Comparison of ENCODE assay signal across 1 cellular context in the genomic region with DNA sequence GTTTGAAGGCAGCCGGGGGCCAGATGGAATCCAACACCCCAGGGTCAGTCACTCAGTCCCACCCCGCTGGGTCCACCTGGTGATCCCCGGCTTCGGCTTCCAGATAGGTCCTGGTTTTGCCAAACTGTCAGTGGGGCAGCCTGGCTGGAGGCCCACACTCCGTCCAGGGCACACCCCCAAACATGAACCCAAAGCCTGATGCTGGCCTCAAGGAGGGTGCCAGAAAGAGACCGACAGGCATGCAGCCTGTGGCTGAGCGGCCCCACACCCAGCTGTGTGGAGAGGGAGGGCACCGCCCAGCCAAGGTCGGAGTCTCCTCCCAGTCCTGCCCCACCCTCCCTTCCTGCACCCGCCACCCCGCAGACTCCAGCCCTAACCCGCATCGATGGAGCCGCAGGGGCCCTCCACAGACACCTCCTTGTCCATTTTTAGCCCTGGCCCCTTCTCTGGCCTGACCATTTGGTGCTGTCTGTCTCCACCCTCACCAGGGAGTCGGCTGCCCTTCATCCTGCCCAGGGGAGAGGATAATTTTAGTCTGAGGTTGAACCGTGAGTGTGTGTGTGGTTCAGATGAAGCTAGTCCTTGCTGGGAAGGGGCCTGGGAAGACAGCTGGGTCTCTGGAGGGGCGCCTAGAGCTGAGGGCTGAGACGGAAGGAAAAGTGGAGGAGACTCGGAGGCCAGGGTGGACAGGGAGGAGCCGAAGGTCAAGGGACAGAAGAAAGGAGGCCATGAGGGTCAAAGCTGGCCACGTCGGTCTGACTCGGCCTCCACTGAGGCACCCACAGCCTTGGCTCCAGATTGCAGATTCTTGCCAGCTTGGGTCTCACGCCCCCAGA.
TF ChIP-seq lines count a peak whose summit lies in the region.

No MANE protein-coding gene starts in this region.

TF ChIP-seq in HEK293, 187 proteins besides CTCF, POLR2A, EP300 and RAD21 (continued from another document):
- no peak for TF ChIP-seq ZNF571 (tag by site-specific recombination; IDR thresholded peaks at IDR 0.05)
- peak; percentile 32; the same call in 1 of the 2 replicates for TF ChIP-seq GLIS2 (tag by site-specific recombination; IDR thresholded peaks at IDR 0.05)
- TF ChIP-seq, protein P1, sequence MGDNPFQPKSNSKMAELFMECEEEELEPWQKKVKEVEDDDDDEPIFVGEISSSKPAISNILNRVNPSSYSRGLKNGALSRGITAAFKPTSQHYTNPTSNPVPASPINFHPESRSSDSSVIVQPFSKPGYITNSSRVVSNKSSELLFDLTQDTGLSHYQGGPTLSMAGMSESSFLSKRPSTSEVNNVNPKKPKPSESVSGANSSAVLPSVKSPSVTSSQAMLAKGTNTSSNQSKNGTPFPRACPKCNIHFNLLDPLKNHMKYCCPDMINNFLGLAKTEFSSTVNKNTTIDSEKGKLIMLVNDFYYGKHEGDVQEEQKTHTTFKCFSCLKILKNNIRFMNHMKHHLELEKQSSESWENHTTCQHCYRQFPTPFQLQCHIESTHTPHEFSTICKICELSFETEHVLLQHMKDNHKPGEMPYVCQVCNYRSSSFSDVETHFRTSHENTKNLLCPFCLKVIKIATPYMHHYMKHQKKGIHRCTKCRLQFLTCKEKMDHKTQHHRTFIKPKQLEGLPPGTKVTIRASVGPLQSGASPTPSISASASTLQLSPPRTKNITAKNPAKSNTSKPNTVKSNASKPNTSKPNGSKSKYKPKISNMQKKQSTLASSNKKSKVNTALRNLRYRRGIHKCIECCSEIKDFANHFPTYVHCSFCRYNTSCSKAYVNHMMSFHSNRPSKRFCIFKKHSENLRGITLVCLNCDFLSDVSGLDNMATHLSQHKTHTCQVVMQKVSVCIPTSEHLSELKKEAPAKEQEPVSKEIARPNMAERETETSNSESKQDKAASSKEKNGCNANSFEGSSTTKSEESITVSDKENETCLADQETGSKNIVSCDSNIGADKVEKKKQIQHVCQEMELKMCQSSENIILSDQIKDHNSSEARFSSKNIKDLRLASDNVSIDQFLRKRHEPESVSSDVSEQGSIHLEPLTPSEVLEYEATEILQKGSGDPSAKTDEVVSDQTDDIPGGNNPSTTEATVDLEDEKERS (tag by site-specific recombination; IDR thresholded peaks at IDR 0.05): no peak
- no peak for TF ChIP-seq KLF16 (tag by site-specific recombination; IDR thresholded peaks at IDR 0.05)
- no peak for TF ChIP-seq ZNF544 (tag by site-specific recombination; IDR thresholded peaks at IDR 0.05)
- TF ChIP-seq ZNF121 (tag by site-specific recombination; IDR thresholded peaks at IDR 0.05): no peak
- TF ChIP-seq ZBTB44 (tag by site-specific recombination; IDR thresholded peaks at IDR 0.05): no peak
- TF ChIP-seq ZNF513 (tag by site-specific recombination; IDR thresholded peaks at IDR 0.05): no peak
TF ChIP-seq in HEK293: peak in this region for 2.
